ENCODE assay signal across 8 cellular contexts in the genomic region with DNA sequence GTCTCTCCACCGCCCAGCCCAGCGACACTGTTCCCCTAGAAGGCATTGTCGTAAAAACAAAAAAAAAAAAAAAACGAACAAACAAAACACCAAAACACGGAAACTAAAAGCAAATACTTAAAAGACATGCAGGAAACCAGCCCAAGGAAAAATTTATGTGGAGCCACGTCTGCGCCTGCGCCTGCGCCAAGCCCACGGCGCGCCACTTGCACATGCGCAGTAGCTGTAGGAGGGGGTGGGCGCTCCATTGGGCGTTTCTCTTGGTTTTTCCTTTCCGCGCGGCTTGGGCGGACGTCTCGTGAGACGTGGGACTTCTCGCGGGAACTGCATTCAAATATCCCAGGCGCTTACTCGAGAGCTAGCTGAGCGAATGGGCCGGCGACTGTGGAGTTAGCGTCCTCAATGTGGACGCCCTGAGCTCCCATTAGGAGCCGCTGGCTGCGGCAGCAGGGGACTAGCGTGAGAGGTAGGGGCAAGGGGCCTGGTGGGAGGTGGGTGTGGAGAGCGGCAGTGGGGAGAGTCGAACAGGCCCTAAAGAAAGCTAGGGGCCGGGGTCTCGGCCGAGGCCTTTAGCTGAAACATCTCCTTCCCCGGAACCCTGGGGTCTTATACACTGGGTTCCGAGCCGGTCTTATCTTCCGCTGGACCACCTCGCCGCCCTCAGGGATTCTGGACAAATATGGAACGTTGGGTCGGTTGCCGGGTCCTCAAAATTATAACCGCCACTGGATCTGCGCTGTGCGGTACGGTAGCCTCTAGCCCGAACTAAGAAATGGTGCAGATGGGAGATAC. TPM values are rescaled to one million over a fixed set of nuclear protein-coding genes. Genes with fewer than 3 reads are reported as not detected.
A peak's percentile ranks its signal among the peaks of the same experiment; 100 is the strongest.
DNase-seq lines count a peak whose midpoint lies in the region; ATAC-seq and TF ChIP-seq lines count a peak whose summit lies in the region.

A gene with protein sequence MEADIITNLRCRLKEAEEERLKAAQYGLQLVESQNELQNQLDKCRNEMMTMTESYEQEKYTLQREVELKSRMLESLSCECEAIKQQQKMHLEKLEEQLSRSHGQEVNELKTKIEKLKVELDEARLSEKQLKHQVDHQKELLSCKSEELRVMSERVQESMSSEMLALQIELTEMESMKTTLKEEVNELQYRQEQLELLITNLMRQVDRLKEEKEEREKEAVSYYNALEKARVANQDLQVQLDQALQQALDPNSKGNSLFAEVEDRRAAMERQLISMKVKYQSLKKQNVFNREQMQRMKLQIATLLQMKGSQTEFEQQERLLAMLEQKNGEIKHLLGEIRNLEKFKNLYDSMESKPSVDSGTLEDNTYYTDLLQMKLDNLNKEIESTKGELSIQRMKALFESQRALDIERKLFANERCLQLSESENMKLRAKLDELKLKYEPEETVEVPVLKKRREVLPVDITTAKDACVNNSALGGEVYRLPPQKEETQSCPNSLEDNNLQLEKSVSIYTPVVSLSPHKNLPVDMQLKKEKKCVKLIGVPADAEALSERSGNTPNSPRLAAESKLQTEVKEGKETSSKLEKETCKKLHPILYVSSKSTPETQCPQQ (plus strand): TSS at position 350 of the 792 bp plus-strand sequence. CDS start 4,644 bp downstream, outside the sequence.

- H4K91ac ChIP-seq in IMR-90 (ENCODE audit: insufficient read depth, low read depth, low read length), result peak within 1 kb of the TSS; percentile 86

- H2BK15ac ChIP-seq in IMR-90 (ENCODE audit: low read depth, low read length), result 0 out of 3 replicates have a peak within 1 kb of the TSS, but pooled peaks have one; percentile 7

- peak within 1 kb of the TSS; percentile 67 for H3K18ac ChIP-seq in IMR-90 (ENCODE audit: low read depth, low read length)

- peak within 1 kb of the TSS; percentile 43; the same call in 1 of the 2 replicates for H3K23ac ChIP-seq in IMR-90 (ENCODE audit: low read depth, low read length)

- H3K4me1 ChIP-seq in IMR-90 (ENCODE audit: control insufficient read depth, insufficient read depth, low read length), result peaks cover 2% of the 10 kb centered on the region; the same call in 1 of the 2 replicates
- peaks cover 11% of the 10 kb centered on the region for H3K4me1 ChIP-seq in mononuclear cell (ENCODE audit: insufficient read depth, low read length)

- peak within 1 kb of the TSS; percentile 37; the same call in 1 of the 2 replicates for H2AK5ac ChIP-seq in IMR-90 (ENCODE audit: low read depth, low read length)

- H2AFZ ChIP-seq in IMR-90 (replicated peaks; ENCODE audit: low read length, poor library complexity), result peak within 1 kb of the TSS; percentile 89

- H3K4ac ChIP-seq in IMR-90 (ENCODE audit: low read depth, low read length), result peak within 1 kb of the TSS; percentile 92

- peak within 1 kb of the TSS; percentile 66 for H3K4me3 ChIP-seq in IMR-90 (ENCODE audit: insufficient read depth, low read depth, low read length)
- peak within 1 kb of the TSS; percentile 85 for H3K4me3 ChIP-seq in epithelial cell of esophagus (ENCODE audit: low read length)
- H3K4me3 ChIP-seq in mononuclear cell (ENCODE audit: low read length), result peak within 1 kb of the TSS; percentile 91

- peak within 1 kb of the TSS; percentile 85 for H3K4me2 ChIP-seq in IMR-90 (ENCODE audit: low read depth, low read length)

- H3K36me3 ChIP-seq in IMR-90 (ENCODE audit: control insufficient read depth, insufficient read depth, low read length), result no peaks in the 10 kb centered on the region

- H2AK9ac ChIP-seq in IMR-90 (replicated peaks; ENCODE audit: low read depth, low read length, poor library complexity), result peak within 1 kb of the TSS; percentile 18

- intact Hi-C loops in IMR-90 (cut with micrococcal nuclease), result loop anchor here (2.0 to 10.0 kb wide), 4 partner anchors 111 to 489 kb away; a partner anchor contains a TSS

- in situ Hi-C loops in IMR-90 (cut with MboI; ENCODE audit: low sequenced_read_pairs), result loop anchor here (5.0 kb wide), 1 partner anchor 596 kb away; no protein-coding TSS in a partner anchor

- peak within 1 kb of the TSS; percentile 91 to 99 for H4K8ac ChIP-seq in IMR-90 (ENCODE audit: low read depth in 2 of 2, low read length in 2 of 2)

- dilution Hi-C loops in IMR-90 (cut with HindIII; ENCODE audit: low sequenced_read_pairs, unreplicated experiment), result no loop called here

- H3K9me3 ChIP-seq in IMR-90 (ENCODE audit: control insufficient read depth, insufficient read depth, low read length) (no peaks in the 10 kb centered on the region), mononuclear cell (ENCODE audit: low read depth, low read length) (no peaks in the 10 kb centered on the region)

- peak within 1 kb of the TSS; percentile 57 for H2BK120ac ChIP-seq in IMR-90 (ENCODE audit: low read depth, low read length)

- peaks cover 0 to 19% of the 10 kb centered on the region in 2 experiments; a peak in 2 of 4 replicates for H3K79me1 ChIP-seq in IMR-90 (ENCODE audit: low read depth in 1 of 2, low read length in 2 of 2)

- POLR2A ChIA-PET in IMR-90 (lab: Charles Lee; ENCODE audit: unreplicated experiment), result interaction anchor here (0.7 to 1.7 kb wide), 3 partner anchors 112 to 966 kb away, joined by 3 to 9 read pairs (median 6); no protein-coding TSS in a partner anchor

- peak within 1 kb of the TSS; percentile 72 for H3K27ac ChIP-seq in IMR-90 (ENCODE audit: insufficient read depth, low read length)

- peak within 1 kb of the TSS; percentile 63 for H2BK5ac ChIP-seq in IMR-90 (ENCODE audit: low read depth, low read length, poor library complexity, severe bottlenecking)

- TF ChIP-seq POLR2A in IMR-90 (IDR thresholded peaks at IDR 0.05; ENCODE audit: low read depth, low read length), result peak; percentile 87

- 0% methylated on average over 19 of the region's 53 CpGs; no CpG with 5 or more reads in 1 of the 2 experiments for WGBS in IMR-90 (ENCODE audit: extremely low coverage in 2 of 2, insufficient read length in 1 of 2), 2 experiments

- no peak for TF ChIP-seq CTCF in IMR-90 (conservative IDR thresholded peaks at IDR 0.05; ENCODE audit: low read depth, low read length)
- TF ChIP-seq CTCF in epithelial cell of esophagus (IDR thresholded peaks at IDR 0.05; ENCODE audit: insufficient read depth, low read depth, low read length, missing control alignments), result no peak

- peak; percentile 98 for DNase-seq in DMS 273 (lab: John Stamatoyannopoulos, UW; ENCODE audit: unreplicated experiment)
- DNase-seq in IMR-90, result peak; percentile 95
- peak; percentile 97 for DNase-seq in OCI-M1 (lab: John Stamatoyannopoulos, UW)
- peak; percentile 91 for DNase-seq in activated T-cell treated with anti-CD3 and anti-CD28 coated beads for 24 hours (ENCODE audit: low read depth)
- peak; percentile 97 for DNase-seq in epithelial cell of esophagus (ENCODE audit: low read depth)
- DNase-seq in stimulated activated CD8-positive, alpha-beta memory T cell treated with anti-CD3 and anti-CD28 coated beads, Interleukin-4, amount 100 ng/mL, for 1 hour (ENCODE audit: low read depth in 2 of 2, low spot score in 1 of 2), result peak; percentile 73 to 88

- H3K27me3 ChIP-seq in IMR-90 (ENCODE audit: control insufficient read depth, insufficient read depth, low read length) (no peaks in the 10 kb centered on the region), mononuclear cell (ENCODE audit: insufficient read depth, low read length) (peaks cover 4% of the 10 kb centered on the region)

- peak within 1 kb of the TSS; percentile 77 for H4K5ac ChIP-seq in IMR-90 (ENCODE audit: low read depth, low read length)

- CTCF ChIA-PET in IMR-90 (lab: Yijun Ruan, JAX), result interaction anchor here (1.0 to 1.3 kb wide), 6 partner anchors 9 to 877 kb away, joined by 3 to 10 read pairs (median 3); no protein-coding TSS in a partner anchor

- peak; percentile 89 for ATAC-seq in GM21528 (IDR thresholded peaks at IDR 0.05; ENCODE audit: low FRiP score, unreplicated experiment)
- ATAC-seq in IMR-90 (ENCODE audit: low read depth), result peak; percentile 95

- no peaks in the 10 kb centered on the region for H4K20me1 ChIP-seq in IMR-90 (ENCODE audit: insufficient read depth, low read length)

- peak within 1 kb of the TSS; percentile 87 for H3K56ac ChIP-seq in IMR-90 (ENCODE audit: extremely low read depth, insufficient read depth, low read length)

- peak within 1 kb of the TSS; percentile 90 for H3K9ac ChIP-seq in IMR-90 (ENCODE audit: low read depth, low read length)

- H3K9me1 ChIP-seq in IMR-90 (ENCODE audit: insufficient read depth, low read length), result peaks cover 4% of the 10 kb centered on the region; the same call in 1 of the 2 replicates

- no TSS peak for BruUV-seq in IMR-90 (replicated peaks; lab: Mats Ljungman, UMichigan)

- peak within 1 kb of the TSS; percentile 18; the same call in 1 of the 2 replicates for H2BK20ac ChIP-seq in IMR-90 (ENCODE audit: low read depth, low read length)

- TF ChIP-seq RAD21 in IMR-90 (IDR thresholded peaks at IDR 0.05; ENCODE audit: low read length), result no peak

- H3K14ac ChIP-seq in IMR-90 (replicated peaks; ENCODE audit: low read depth, low read length), result peak within 1 kb of the TSS; percentile 95

TF ChIP-seq in IMR-90, 13 proteins besides CTCF, POLR2A, EP300 and RAD21:
- peak; percentile 51; the same call in 1 of the 2 replicates for TF ChIP-seq MAZ (IDR thresholded peaks at IDR 0.05; ENCODE audit: borderline replicate concordance, low read depth, low read length)
- 0 out of 2 replicates have a peak, but pooled peaks have one; percentile 51 for TF ChIP-seq MXI1 (IDR thresholded peaks at IDR 0.05; ENCODE audit: borderline replicate concordance, low read depth, low read length)
- TF ChIP-seq RCOR1 (IDR thresholded peaks at IDR 0.05; ENCODE audit: insufficient replicate concordance, low read length), result no peak
- TF ChIP-seq RFX5 (IDR thresholded peaks at IDR 0.05; ENCODE audit: low read depth, low read length), result no peak
- TF ChIP-seq, protein P1, sequence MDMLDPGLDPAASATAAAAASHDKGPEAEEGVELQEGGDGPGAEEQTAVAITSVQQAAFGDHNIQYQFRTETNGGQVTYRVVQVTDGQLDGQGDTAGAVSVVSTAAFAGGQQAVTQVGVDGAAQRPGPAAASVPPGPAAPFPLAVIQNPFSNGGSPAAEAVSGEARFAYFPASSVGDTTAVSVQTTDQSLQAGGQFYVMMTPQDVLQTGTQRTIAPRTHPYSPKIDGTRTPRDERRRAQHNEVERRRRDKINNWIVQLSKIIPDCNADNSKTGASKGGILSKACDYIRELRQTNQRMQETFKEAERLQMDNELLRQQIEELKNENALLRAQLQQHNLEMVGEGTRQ (IDR thresholded peaks at IDR 0.05; ENCODE audit: low read depth, low read length), result no peak

RNA-seq across cellular contexts. Expression of the gene that starts here (rescaled TPM):
- total RNA-seq in IMR-90 (2012; rRNA removed) (18.8 and 48.6 TPM in 2 replicates), mononuclear cell (3.7 TPM)
- polyA plus RNA-seq in IMR-90 (2012; rRNA removed), result 23.9 and 29.4 TPM in 2 replicates
- 1.5 and 4.1 TPM in 2 replicates for polyA plus RNA-seq in IMR-90 (2012; cell fraction: cytosol; rRNA removed)
- polyA plus RNA-seq in IMR-90 (2012; cell fraction: nucleus; rRNA removed; ENCODE audit: low replicate concordance), result 3.0 and 23.3 TPM in 2 replicates

Comparison
In these comparisons a context has a peak if more than half of its experiments do, and no peak if none do; other contexts are left out.
1. Peak in every context shown above with its lines: DNase-seq, ATAC-seq, H3K4me3 ChIP-seq and H3K27ac ChIP-seq.